1 cellular context compared by ENCODE assay signal in the genomic region with DNA sequence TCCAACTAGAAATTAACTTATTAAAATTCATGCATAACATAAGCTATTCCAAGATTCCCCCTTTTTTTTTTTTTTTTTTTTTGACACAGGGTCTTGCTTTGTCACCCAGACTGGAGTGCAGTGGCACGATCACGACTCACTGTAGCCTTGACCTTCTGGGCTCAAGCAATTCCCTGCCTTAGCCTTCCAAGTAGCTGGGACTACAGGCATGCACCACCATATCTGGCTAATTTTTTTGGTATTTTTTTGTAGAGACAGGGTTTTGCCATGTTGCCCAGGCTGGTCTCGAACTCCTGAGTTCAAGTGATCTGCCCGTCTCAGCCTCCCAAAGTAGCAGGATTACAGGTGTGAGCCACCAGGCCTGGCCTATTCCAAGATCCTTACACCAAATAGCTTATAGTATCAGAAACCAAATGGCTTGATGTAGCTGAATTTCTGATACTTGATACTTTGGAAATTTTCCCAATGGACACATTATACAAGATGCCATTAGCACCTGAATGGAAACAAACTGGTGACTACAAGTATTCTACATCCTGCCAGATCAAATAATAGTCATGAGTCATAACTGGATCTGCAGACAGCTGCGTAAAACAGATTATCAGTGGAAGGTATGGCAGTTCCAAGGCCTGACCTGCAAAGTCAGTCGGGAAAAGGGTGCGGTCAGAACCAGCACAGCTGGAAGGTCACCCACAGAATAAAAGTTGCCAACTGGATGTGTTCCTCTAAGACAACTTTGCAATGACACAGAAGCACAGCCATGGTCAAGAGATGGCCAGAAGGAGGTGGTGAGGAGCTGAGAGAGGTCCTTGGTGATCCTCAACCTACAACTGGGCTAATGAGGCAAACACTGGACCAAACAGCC.
TF ChIP-seq lines count a peak whose summit lies in the region.

No MANE protein-coding gene starts in this region.

TF ChIP-seq in K562, 482 proteins besides CTCF, POLR2A, EP300 and RAD21 (continued from another document and continues in another):
- no peak for TF ChIP-seq ZNF778 (CRISPR knock-in tag; IDR thresholded peaks at IDR 0.05)
- TF ChIP-seq RFX7 (CRISPR knock-in tag; IDR thresholded peaks at IDR 0.05), result no peak
- TF ChIP-seq, protein P1, sequence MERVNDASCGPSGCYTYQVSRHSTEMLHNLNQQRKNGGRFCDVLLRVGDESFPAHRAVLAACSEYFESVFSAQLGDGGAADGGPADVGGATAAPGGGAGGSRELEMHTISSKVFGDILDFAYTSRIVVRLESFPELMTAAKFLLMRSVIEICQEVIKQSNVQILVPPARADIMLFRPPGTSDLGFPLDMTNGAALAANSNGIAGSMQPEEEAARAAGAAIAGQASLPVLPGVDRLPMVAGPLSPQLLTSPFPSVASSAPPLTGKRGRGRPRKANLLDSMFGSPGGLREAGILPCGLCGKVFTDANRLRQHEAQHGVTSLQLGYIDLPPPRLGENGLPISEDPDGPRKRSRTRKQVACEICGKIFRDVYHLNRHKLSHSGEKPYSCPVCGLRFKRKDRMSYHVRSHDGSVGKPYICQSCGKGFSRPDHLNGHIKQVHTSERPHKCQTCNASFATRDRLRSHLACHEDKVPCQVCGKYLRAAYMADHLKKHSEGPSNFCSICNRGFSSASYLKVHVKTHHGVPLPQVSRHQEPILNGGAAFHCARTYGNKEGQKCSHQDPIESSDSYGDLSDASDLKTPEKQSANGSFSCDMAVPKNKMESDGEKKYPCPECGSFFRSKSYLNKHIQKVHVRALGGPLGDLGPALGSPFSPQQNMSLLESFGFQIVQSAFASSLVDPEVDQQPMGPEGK (CRISPR knock-in tag; IDR thresholded peaks at IDR 0.05; ENCODE audit: borderline replicate concordance), result no peak
- no peak for TF ChIP-seq ZNF311 (CRISPR knock-in tag; IDR thresholded peaks at IDR 0.05)
- no peak for TF ChIP-seq SPI1 (IDR thresholded peaks at IDR 0.05; ENCODE audit: borderline replicate concordance, low read depth, low read length)
- TF ChIP-seq ATF7 (IDR thresholded peaks at IDR 0.05), result peak; percentile 70
- no peak for TF ChIP-seq ZFP36 (IDR thresholded peaks at IDR 0.05; ENCODE audit: low read depth, low read length, partially characterized antibody)
- TF ChIP-seq THRAP3 (IDR thresholded peaks at IDR 0.05; ENCODE audit: borderline replicate concordance), result no peak
- no peak for TF ChIP-seq ZKSCAN8 (CRISPR knock-in tag; IDR thresholded peaks at IDR 0.05)
- no peak for TF ChIP-seq BDP1 (IDR thresholded peaks at IDR 0.05; ENCODE audit: insufficient read depth, insufficient read length)
- TF ChIP-seq, protein P2, sequence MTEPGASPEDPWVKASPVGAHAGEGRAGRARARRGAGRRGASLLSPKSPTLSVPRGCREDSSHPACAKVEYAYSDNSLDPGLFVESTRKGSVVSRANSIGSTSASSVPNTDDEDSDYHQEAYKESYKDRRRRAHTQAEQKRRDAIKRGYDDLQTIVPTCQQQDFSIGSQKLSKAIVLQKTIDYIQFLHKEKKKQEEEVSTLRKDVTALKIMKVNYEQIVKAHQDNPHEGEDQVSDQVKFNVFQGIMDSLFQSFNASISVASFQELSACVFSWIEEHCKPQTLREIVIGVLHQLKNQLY (CRISPR knock-in tag; conservative IDR thresholded peaks at IDR 0.05), result no peak
- TF ChIP-seq CXXC5 (CRISPR knock-in tag; IDR thresholded peaks at IDR 0.05), result peak; percentile 69
- TF ChIP-seq, protein P3, sequence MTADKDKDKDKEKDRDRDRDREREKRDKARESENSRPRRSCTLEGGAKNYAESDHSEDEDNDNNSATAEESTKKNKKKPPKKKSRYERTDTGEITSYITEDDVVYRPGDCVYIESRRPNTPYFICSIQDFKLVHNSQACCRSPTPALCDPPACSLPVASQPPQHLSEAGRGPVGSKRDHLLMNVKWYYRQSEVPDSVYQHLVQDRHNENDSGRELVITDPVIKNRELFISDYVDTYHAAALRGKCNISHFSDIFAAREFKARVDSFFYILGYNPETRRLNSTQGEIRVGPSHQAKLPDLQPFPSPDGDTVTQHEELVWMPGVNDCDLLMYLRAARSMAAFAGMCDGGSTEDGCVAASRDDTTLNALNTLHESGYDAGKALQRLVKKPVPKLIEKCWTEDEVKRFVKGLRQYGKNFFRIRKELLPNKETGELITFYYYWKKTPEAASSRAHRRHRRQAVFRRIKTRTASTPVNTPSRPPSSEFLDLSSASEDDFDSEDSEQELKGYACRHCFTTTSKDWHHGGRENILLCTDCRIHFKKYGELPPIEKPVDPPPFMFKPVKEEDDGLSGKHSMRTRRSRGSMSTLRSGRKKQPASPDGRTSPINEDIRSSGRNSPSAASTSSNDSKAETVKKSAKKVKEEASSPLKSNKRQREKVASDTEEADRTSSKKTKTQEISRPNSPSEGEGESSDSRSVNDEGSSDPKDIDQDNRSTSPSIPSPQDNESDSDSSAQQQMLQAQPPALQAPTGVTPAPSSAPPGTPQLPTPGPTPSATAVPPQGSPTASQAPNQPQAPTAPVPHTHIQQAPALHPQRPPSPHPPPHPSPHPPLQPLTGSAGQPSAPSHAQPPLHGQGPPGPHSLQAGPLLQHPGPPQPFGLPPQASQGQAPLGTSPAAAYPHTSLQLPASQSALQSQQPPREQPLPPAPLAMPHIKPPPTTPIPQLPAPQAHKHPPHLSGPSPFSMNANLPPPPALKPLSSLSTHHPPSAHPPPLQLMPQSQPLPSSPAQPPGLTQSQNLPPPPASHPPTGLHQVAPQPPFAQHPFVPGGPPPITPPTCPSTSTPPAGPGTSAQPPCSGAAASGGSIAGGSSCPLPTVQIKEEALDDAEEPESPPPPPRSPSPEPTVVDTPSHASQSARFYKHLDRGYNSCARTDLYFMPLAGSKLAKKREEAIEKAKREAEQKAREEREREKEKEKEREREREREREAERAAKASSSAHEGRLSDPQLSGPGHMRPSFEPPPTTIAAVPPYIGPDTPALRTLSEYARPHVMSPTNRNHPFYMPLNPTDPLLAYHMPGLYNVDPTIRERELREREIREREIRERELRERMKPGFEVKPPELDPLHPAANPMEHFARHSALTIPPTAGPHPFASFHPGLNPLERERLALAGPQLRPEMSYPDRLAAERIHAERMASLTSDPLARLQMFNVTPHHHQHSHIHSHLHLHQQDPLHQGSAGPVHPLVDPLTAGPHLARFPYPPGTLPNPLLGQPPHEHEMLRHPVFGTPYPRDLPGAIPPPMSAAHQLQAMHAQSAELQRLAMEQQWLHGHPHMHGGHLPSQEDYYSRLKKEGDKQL (CRISPR knock-in tag; IDR thresholded peaks at IDR 0.05; ENCODE audit: borderline replicate concordance), result no peak
- no peak for TF ChIP-seq POU5F1 (IDR thresholded peaks at IDR 0.05; ENCODE audit: borderline replicate concordance, low read depth, low read length, partially characterized antibody)
- peak; percentile 89 for TF ChIP-seq PML (IDR thresholded peaks at IDR 0.05; ENCODE audit: low read length)
- TF ChIP-seq MCM2 (IDR thresholded peaks at IDR 0.05; ENCODE audit: low read depth), result no peak
- no peak for TF ChIP-seq DIDO1 (tag; IDR thresholded peaks at IDR 0.05; ENCODE audit: low read depth)
- peak; percentile 63 for TF ChIP-seq MEIS2 (IDR thresholded peaks at IDR 0.05; ENCODE audit: partially characterized antibody)
- TF ChIP-seq SMARCA4 (IDR thresholded peaks at IDR 0.05), result peak; percentile 96
- TF ChIP-seq PCBP2 (IDR thresholded peaks at IDR 0.05; ENCODE audit: low read depth, low read length, poor library complexity, severe bottlenecking), result no peak
- TF ChIP-seq, protein P4, sequence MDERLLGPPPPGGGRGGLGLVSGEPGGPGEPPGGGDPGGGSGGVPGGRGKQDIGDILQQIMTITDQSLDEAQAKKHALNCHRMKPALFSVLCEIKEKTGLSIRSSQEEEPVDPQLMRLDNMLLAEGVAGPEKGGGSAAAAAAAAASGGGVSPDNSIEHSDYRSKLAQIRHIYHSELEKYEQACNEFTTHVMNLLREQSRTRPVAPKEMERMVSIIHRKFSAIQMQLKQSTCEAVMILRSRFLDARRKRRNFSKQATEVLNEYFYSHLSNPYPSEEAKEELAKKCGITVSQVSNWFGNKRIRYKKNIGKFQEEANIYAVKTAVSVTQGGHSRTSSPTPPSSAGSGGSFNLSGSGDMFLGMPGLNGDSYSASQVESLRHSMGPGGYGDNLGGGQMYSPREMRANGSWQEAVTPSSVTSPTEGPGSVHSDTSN (CRISPR knock-in tag; IDR thresholded peaks at IDR 0.05; ENCODE audit: low read depth), result no peak
- TF ChIP-seq, protein P4 (tag; conservative IDR thresholded peaks at IDR 0.05; ENCODE audit: low read depth), result 0 out of 2 replicates have a peak, but pooled peaks have one; percentile 11
- no peak for TF ChIP-seq SREBF2 (CRISPR knock-in tag; IDR thresholded peaks at IDR 0.05)
- TF ChIP-seq CBFA2T3 (IDR thresholded peaks at IDR 0.05), result peak; percentile 93
- TF ChIP-seq ZNF324 (CRISPR knock-in tag; IDR thresholded peaks at IDR 0.05), result no peak
- TF ChIP-seq RAD51 (IDR thresholded peaks at IDR 0.05; ENCODE audit: borderline replicate concordance, low read depth), result no peak
- no peak for TF ChIP-seq HDAC3 (IDR thresholded peaks at IDR 0.05; ENCODE audit: borderline replicate concordance, partially characterized antibody)
- TF ChIP-seq, protein P5, sequence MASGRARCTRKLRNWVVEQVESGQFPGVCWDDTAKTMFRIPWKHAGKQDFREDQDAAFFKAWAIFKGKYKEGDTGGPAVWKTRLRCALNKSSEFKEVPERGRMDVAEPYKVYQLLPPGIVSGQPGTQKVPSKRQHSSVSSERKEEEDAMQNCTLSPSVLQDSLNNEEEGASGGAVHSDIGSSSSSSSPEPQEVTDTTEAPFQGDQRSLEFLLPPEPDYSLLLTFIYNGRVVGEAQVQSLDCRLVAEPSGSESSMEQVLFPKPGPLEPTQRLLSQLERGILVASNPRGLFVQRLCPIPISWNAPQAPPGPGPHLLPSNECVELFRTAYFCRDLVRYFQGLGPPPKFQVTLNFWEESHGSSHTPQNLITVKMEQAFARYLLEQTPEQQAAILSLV (tag; IDR thresholded peaks at IDR 0.05), result no peak
- TF ChIP-seq GTF2A2 (tag; IDR thresholded peaks at IDR 0.05), result no peak
- no peak for TF ChIP-seq MCM7 (IDR thresholded peaks at IDR 0.05)
- TF ChIP-seq, protein P6, sequence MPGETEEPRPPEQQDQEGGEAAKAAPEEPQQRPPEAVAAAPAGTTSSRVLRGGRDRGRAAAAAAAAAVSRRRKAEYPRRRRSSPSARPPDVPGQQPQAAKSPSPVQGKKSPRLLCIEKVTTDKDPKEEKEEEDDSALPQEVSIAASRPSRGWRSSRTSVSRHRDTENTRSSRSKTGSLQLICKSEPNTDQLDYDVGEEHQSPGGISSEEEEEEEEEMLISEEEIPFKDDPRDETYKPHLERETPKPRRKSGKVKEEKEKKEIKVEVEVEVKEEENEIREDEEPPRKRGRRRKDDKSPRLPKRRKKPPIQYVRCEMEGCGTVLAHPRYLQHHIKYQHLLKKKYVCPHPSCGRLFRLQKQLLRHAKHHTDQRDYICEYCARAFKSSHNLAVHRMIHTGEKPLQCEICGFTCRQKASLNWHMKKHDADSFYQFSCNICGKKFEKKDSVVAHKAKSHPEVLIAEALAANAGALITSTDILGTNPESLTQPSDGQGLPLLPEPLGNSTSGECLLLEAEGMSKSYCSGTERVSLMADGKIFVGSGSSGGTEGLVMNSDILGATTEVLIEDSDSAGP (CRISPR knock-in tag; IDR thresholded peaks at IDR 0.05), result no peak
- no peak for TF ChIP-seq HNRNPL (IDR thresholded peaks at IDR 0.05; ENCODE audit: low read depth, low read length)
- TF ChIP-seq SAP30 (IDR thresholded peaks at IDR 0.05; ENCODE audit: borderline replicate concordance, insufficient read depth, low read depth, low read length, poor library complexity, severe bottlenecking), result no peak
- TF ChIP-seq, protein P7, sequence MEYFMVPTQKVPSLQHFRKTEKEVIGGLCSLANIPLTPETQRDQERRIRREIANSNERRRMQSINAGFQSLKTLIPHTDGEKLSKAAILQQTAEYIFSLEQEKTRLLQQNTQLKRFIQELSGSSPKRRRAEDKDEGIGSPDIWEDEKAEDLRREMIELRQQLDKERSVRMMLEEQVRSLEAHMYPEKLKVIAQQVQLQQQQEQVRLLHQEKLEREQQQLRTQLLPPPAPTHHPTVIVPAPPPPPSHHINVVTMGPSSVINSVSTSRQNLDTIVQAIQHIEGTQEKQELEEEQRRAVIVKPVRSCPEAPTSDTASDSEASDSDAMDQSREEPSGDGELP (CRISPR knock-in tag; IDR thresholded peaks at IDR 0.05; ENCODE audit: borderline replicate concordance), result peak; percentile 96
- TF ChIP-seq, protein P8, sequence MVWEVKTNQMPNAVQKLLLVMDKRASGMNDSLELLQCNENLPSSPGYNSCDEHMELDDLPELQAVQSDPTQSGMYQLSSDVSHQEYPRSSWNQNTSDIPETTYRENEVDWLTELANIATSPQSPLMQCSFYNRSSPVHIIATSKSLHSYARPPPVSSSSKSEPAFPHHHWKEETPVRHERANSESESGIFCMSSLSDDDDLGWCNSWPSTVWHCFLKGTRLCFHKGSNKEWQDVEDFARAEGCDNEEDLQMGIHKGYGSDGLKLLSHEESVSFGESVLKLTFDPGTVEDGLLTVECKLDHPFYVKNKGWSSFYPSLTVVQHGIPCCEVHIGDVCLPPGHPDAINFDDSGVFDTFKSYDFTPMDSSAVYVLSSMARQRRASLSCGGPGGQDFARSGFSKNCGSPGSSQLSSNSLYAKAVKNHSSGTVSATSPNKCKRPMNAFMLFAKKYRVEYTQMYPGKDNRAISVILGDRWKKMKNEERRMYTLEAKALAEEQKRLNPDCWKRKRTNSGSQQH (CRISPR knock-in tag; IDR thresholded peaks at IDR 0.05), result 0 out of 2 replicates have a peak, but pooled peaks have one; percentile 17
- TF ChIP-seq, protein P9, sequence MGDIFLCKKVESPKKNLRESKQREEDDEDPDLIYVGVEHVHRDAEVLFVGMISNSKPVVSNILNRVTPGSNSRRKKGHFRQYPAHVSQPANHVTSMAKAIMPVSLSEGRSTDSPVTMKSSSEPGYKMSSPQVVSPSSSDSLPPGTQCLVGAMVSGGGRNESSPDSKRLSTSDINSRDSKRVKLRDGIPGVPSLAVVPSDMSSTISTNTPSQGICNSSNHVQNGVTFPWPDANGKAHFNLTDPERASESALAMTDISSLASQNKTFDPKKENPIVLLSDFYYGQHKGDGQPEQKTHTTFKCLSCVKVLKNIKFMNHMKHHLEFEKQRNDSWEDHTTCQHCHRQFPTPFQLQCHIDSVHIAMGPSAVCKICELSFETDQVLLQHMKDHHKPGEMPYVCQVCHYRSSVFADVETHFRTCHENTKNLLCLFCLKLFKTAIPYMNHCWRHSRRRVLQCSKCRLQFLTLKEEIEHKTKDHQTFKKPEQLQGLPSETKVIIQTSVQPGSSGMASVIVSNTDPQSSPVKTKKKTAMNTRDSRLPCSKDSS (IDR thresholded peaks at IDR 0.05; ENCODE audit: low read depth, partially characterized antibody), result no peak
- no peak; the same call in 1 of the 2 replicates for TF ChIP-seq MAFF (IDR thresholded peaks at IDR 0.05; ENCODE audit: low read length)
- TF ChIP-seq, protein P10, sequence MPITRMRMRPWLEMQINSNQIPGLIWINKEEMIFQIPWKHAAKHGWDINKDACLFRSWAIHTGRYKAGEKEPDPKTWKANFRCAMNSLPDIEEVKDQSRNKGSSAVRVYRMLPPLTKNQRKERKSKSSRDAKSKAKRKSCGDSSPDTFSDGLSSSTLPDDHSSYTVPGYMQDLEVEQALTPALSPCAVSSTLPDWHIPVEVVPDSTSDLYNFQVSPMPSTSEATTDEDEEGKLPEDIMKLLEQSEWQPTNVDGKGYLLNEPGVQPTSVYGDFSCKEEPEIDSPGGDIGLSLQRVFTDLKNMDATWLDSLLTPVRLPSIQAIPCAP (CRISPR knock-in tag; IDR thresholded peaks at IDR 0.05; ENCODE audit: borderline replicate concordance), result no peak
- TF ChIP-seq EHMT2 (IDR thresholded peaks at IDR 0.05), result peak; percentile 94
- TF ChIP-seq ZNF175 (CRISPR knock-in tag; IDR thresholded peaks at IDR 0.05; ENCODE audit: low read depth), result 0 out of 2 replicates have a peak, but pooled peaks have one; percentile 84
